In genomic region chr6:18101873-18102272, GRCh38 we compare ENCODE assay signal across 1 cellular context.
TF ChIP-seq lines count a peak whose summit lies in the region.

No MANE protein-coding gene starts in this region.

TF ChIP-seq in IMR-90, 13 proteins besides CTCF, POLR2A, EP300 and RAD21 (continued from another document):
- TF ChIP-seq ELK1 (IDR thresholded peaks at IDR 0.05; ENCODE audit: borderline replicate concordance, low read depth, low read length) (no peak), MXI1 (IDR thresholded peaks at IDR 0.05; ENCODE audit: borderline replicate concordance, low read depth, low read length) (no peak), NFE2L2 (IDR thresholded peaks at IDR 0.05; ENCODE audit: low read depth, low read length) (no peak), RCOR1 (IDR thresholded peaks at IDR 0.05; ENCODE audit: insufficient replicate concordance, low read length) (no peak), CEBPB (IDR thresholded peaks at IDR 0.05; ENCODE audit: low read depth, low read length) (no peak), SMC3 (IDR thresholded peaks at IDR 0.05; ENCODE audit: low read depth, low read length) (no peak), BHLHE40 (IDR thresholded peaks at IDR 0.05; ENCODE audit: low read depth, low read length) (no peak), USF2 (IDR thresholded peaks at IDR 0.05; ENCODE audit: low read depth, low read length) (no peak), MAZ (IDR thresholded peaks at IDR 0.05; ENCODE audit: borderline replicate concordance, low read depth, low read length) (no peak)
